Comparison of ENCODE assay signal across 14 cellular contexts in genomic region chr5:54387659-54388232, GRCh38.
A peak's percentile ranks its signal among the peaks of the same experiment; 100 is the strongest.
DNase-seq lines count a peak whose midpoint lies in the region; TF ChIP-seq lines count a peak whose summit lies in the region.
"Had no signal": no experiment of that assay in that cellular context is flagged by ENCODE, and none has a peak within 500 bp of the region (broad histone marks: within the 10 kb centered on the region; RNA-seq: fewer than 3 reads in every experiment).

No MANE protein-coding gene starts in this region.

- H4K20me1 ChIP-seq in GM23248 (ENCODE audit: insufficient read depth) (no peaks in the 10 kb centered on the region), OCI-LY7 (ENCODE audit: insufficient read depth, low read length) (no peaks in the 10 kb centered on the region)

- H3K79me2 ChIP-seq in GM23248 (ENCODE audit: insufficient read depth) (no peaks in the 10 kb centered on the region), OCI-LY7 (ENCODE audit: insufficient read depth, low read depth, low read length) (no peaks in the 10 kb centered on the region)

- BruUV-seq in OCI-LY7 (replicated peaks; lab: Mats Ljungman, UMichigan): no TSS peak

- H3K36me3 Mint-ChIP-seq in osteocyte (ENCODE audit: unreplicated experiment): peaks cover 2% of the 10 kb centered on the region
- H3K36me3 Mint-ChIP-seq: naive thymus-derived CD8-positive, alpha-beta T cell had no signal

- in situ Hi-C loops in GM23248 (cut with MboI): no loop called here

- POLR2A ChIA-PET in OCI-LY7 (lab: Charles Lee): no interaction called here

- H3K9me3 ChIP-seq in GM23248 (ENCODE audit: low read depth) (no peaks in the 10 kb centered on the region), OCI-LY7 (ENCODE audit: low read length) (no peaks in the 10 kb centered on the region)
- H3K9me3 ChIP-seq: Caco-2 had no signal

- H3K4me2 ChIP-seq in GM23248 (ENCODE audit: unreplicated experiment): peak overlapping the region; percentile 56
- no peak overlapping the region for H3K4me2 ChIP-seq in OCI-LY7 (ENCODE audit: low read length)

- intact Hi-C loops in OCI-LY7 (cut with micrococcal nuclease; ENCODE audit: unreplicated experiment): no loop called here

- H3K4me3 ChIP-seq in GM23248: no peak overlapping the region
- H3K4me3 ChIP-seq in OCI-LY7 (ENCODE audit: low read depth, low read length, poor library complexity, severe bottlenecking): no peak overlapping the region

- CTCF ChIA-PET in OCI-LY7 (lab: Charles Lee; ENCODE audit: unreplicated experiment): no interaction called here

- no peaks in the 10 kb centered on the region for H3K27me3 Mint-ChIP-seq in osteocyte (ENCODE audit: unreplicated experiment)

- WGBS in GM23248 (ENCODE audit: low coverage in 1 of 2, low lambda C conversion rate in 2 of 2, missing lambda C conversion rate in 2 of 2), 2 experiments: 69 to 77% methylated on average over 3 of the region's 3 CpGs

- H3K4me1 ChIP-seq in GM23248 (ENCODE audit: insufficient read depth): peaks cover 36% of the 10 kb centered on the region
- no peaks in the 10 kb centered on the region for H3K4me1 ChIP-seq in OCI-LY7 (ENCODE audit: insufficient read depth, low read length, poor library complexity, severe bottlenecking)

- H3K9ac ChIP-seq in GM23248: 0 out of 2 replicates have a peak overlapping the region, but pooled peaks have one; percentile 16

- H3K27ac ChIP-seq in GM23248 (peak overlapping the region; percentile 44), OCI-LY7 (ENCODE audit: low read depth, low read length, poor library complexity, severe bottlenecking) (no peak overlapping the region)

- TF ChIP-seq CTCF in osteocyte (IDR thresholded peaks at IDR 0.05) (no peak), OCI-LY7 (conservative IDR thresholded peaks at IDR 0.05; ENCODE audit: low read length) (no peak)

- H3K27ac Mint-ChIP-seq in osteocyte (ENCODE audit: unreplicated experiment): peak overlapping the region; percentile 67
- H3K27ac Mint-ChIP-seq: activated B cell treated with CpG ODN at 0.5 μM for 24 hours; naive thymus-derived CD8-positive, alpha-beta T cell had no signal

- H3K36me3 ChIP-seq in GM23248 (ENCODE audit: low read depth) (no peaks in the 10 kb centered on the region), OCI-LY7 (ENCODE audit: insufficient read depth, low read length) (no peaks in the 10 kb centered on the region)

- H3K9me2 ChIP-seq in GM23248 (ENCODE audit: insufficient read depth): no peaks in the 10 kb centered on the region
- no peaks in the 10 kb centered on the region for H3K9me2 ChIP-seq in OCI-LY7 (ENCODE audit: insufficient read depth, low read length)

- peaks cover 64% of the 10 kb centered on the region for H3K4me1 Mint-ChIP-seq in osteocyte (ENCODE audit: unreplicated experiment)
- H3K4me1 Mint-ChIP-seq: activated B cell treated with CpG ODN at 0.5 μM for 24 hours; naive thymus-derived CD8-positive, alpha-beta T cell had no signal

- no peak overlapping the region for H3K4me3 Mint-ChIP-seq in osteocyte (ENCODE audit: unreplicated experiment)
- H3K4me3 Mint-ChIP-seq: activated B cell treated with CpG ODN at 0.5 μM for 24 hours; naive thymus-derived CD8-positive, alpha-beta T cell had no signal

- DNase-seq in GM23248: peak; percentile 76
- peak; percentile 47 for DNase-seq in NCI-H2227 treated with DMSO at 0.1 percent for 48 hours (lab: John Stamatoyannopoulos, UW)
- DNase-seq in dedifferentiated amniotic fluid mesenchymal stem cell (ENCODE audit: extremely low spot score): peak; percentile 74
- DNase-seq in osteocyte (ENCODE audit: extremely low spot score, unreplicated experiment): no peak
- DNase-seq in putamen (ENCODE audit: low spot score): no peak
- DNase-seq in OCI-LY7 (ENCODE audit: low spot score): no peak
- no peak for DNase-seq in NCI-H345 treated with DMSO at 0.1 percent for 48 hours (lab: John Stamatoyannopoulos, UW; ENCODE audit: unreplicated experiment)
- no peak for DNase-seq in SW 1271 (lab: John Stamatoyannopoulos, UW)
- DNase-seq: activated B cell treated with CpG ODN at 0.5 μM for 24 hours; activated effector memory CD4-positive, alpha-beta T cell treated with anti-CD3 and anti-CD28 coated beads, Interleukin-2, amount 50 U/mL, for 16 hours; Caco-2; naive thymus-derived CD8-positive, alpha-beta T cell; SHP77 treated with DMSO at 0.1 percent for 48 hours; stimulated activated CD4-positive, alpha-beta T cell treated with anti-CD3 and anti-CD28 coated beads, Interleukin-2, amount 100 ng/mL, for 48 hours had no signal

- peaks cover 38% of the 10 kb centered on the region for H3F3A ChIP-seq in GM23248 (ENCODE audit: insufficient read depth)

- no peaks in the 10 kb centered on the region for H3K27me3 ChIP-seq in GM23248 (replicated peaks; ENCODE audit: insufficient read depth)

- no peak overlapping the region for H2AFZ ChIP-seq in GM23248
- H2AFZ ChIP-seq in OCI-LY7 (ENCODE audit: low read length): no peak overlapping the region

- no peaks in the 10 kb centered on the region for H3K9me3 Mint-ChIP-seq in osteocyte (ENCODE audit: unreplicated experiment)
- H3K9me3 Mint-ChIP-seq: naive thymus-derived CD8-positive, alpha-beta T cell had no signal

Comparison
In these comparisons a context has a peak if more than half of its experiments do, and no peak if none do; other contexts are left out.
1. DNase-seq: peak in GM23248 (single experiment), NCI-H2227 treated with DMSO at 0.1 percent for 48 hours (single experiment) and dedifferentiated amniotic fluid mesenchymal stem cell (single experiment); none in osteocyte (single experiment), putamen (single experiment), OCI-LY7 (single experiment), NCI-H345 treated with DMSO at 0.1 percent for 48 hours (single experiment) and SW 1271 (0 of 2).